8 cellular contexts compared by ENCODE assay signal in the genomic region with DNA sequence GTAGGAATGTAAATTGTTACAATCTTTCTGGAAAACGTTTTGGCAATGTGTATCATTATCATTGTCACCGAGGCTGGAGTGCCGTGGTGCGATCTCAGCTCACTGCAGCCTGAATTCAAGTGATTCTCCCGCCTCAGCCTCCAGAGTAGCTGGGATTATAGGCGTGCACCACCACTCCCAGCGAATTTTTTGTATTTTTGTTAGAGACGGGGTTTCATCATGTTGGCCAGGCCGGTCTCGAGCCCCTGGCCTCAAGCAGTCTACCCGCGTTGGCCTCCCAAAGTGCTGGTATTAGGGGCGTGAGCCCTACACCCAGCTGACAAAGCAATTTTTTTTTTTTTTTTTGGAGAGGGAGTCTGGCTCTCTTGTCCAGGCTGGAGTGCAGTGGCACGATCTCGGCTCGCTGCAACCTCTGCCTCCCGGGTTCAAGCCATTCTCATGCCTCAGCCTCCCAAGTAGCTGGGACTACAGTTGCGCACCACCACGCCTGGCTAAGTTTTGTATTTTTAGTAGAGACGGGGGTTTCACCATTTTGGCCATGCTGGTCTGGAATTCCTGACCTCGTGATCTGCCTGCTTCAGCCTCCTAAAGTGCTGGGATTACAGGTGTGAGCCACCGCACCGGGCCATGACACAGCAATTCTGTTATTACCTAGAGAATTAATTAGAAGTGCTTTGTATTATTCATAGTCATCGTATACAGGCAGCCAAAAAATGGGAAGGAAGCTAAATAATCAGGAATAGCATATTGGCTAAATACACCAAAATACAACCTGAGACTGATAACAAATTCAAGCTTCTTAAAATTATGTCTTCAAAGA. TPM values are rescaled to one million over a fixed set of nuclear protein-coding genes. Genes with fewer than 3 reads are reported as not detected.
DNase-seq lines count a peak whose midpoint lies in the region; ATAC-seq and TF ChIP-seq lines count a peak whose summit lies in the region.

No MANE protein-coding gene starts in this region.

- H3K9ac ChIP-seq in BLaER1 treated with 17β-estradiol and CSF1 and Interleukin-3, amounts not matched to agents 10 nM and 100 nM, result peak overlapping the region; percentile 77 to 87 (median 84)

- H3K4me1 ChIP-seq in BLaER1 treated with 17β-estradiol and CSF1 and Interleukin-3, amounts not matched to agents 10 nM and 100 nM, result peaks cover 20 to 38% (median 31%) of the 10 kb centered on the region in 10 experiments
- peaks cover 11% of the 10 kb centered on the region for H3K4me1 ChIP-seq in mucosa of descending colon (ENCODE audit: low read depth)

- H3K36me3 Mint-ChIP-seq in natural killer cell, result no peaks in the 10 kb centered on the region

- no peaks in the 10 kb centered on the region for H3K9me3 Mint-ChIP-seq in natural killer cell

- ATAC-seq in natural killer cell, result no peak
- ATAC-seq in mucosa of descending colon, result no peak
- no peak for ATAC-seq in GM21717 (IDR thresholded peaks at IDR 0.05; ENCODE audit: unreplicated experiment)

- peak overlapping the region; percentile 98 for H3K27ac Mint-ChIP-seq in natural killer cell

- peaks cover 9 to 29% (median 19%) of the 10 kb centered on the region in 11 experiments for H3K36me3 ChIP-seq in BLaER1 treated with 17β-estradiol and CSF1 and Interleukin-3, amounts not matched to agents 10 nM and 100 nM
- peaks cover 15% of the 10 kb centered on the region for H3K36me3 ChIP-seq in KOPT-K1 (ENCODE audit: insufficient read depth, low read length)
- no peaks in the 10 kb centered on the region for H3K36me3 ChIP-seq in mucosa of descending colon (ENCODE audit: low read depth)

- H3K27ac ChIP-seq in BLaER1 treated with 17β-estradiol and CSF1 and Interleukin-3, amounts not matched to agents 10 nM and 100 nM, result peak overlapping the region; percentile 45 to 88 (median 80); a peak in 20 of 22 replicates
- peak overlapping the region; percentile 70 for H3K27ac ChIP-seq in KOPT-K1 (ENCODE audit: low read depth, low read length, poor library complexity, severe bottlenecking)

- peak overlapping the region; percentile 70 to 88 (median 76) for H3K4me3 ChIP-seq in BLaER1 treated with 17β-estradiol and CSF1 and Interleukin-3, amounts not matched to agents 10 nM and 100 nM
- H3K4me3 ChIP-seq in choroid plexus epithelial cell (ENCODE audit: low read depth, low read length) (peak overlapping the region; percentile 65), mucosa of descending colon (no peak overlapping the region)

- H3K9me3 ChIP-seq in BLaER1 treated with 17β-estradiol and CSF1 and Interleukin-3, amounts not matched to agents 10 nM and 100 nM (replicated peaks in 1 of 11), result no peaks in the 10 kb centered on the region
- H3K9me3 ChIP-seq in KOPT-K1 (ENCODE audit: insufficient read depth, low read length, poor library complexity, severe bottlenecking), result no peaks in the 10 kb centered on the region
- no peaks in the 10 kb centered on the region for H3K9me3 ChIP-seq in mucosa of descending colon

- intact Hi-C loops in natural killer cell (cut with micrococcal nuclease), result loop anchor here (5.0 kb wide), 1 partner anchor 1700 kb away; no protein-coding TSS in a partner anchor
- intact Hi-C loops in mucosa of descending colon (cut with DNase I, micrococcal nuclease), result no loop called here

- peaks cover 0 to 23% (median 0%) of the 10 kb centered on the region in 11 experiments; a peak in 8 of 22 replicates for H4K20me1 ChIP-seq in BLaER1 treated with 17β-estradiol and CSF1 and Interleukin-3, amounts not matched to agents 10 nM and 100 nM

- H3K4me3 Mint-ChIP-seq in natural killer cell, result peak overlapping the region; percentile 99

- TF ChIP-seq CTCF in choroid plexus epithelial cell (conservative IDR thresholded peaks at IDR 0.05; ENCODE audit: low read depth, low read length), result no peak
- TF ChIP-seq CTCF in natural killer cell (IDR thresholded peaks at IDR 0.05), result no peak
- TF ChIP-seq CTCF in mucosa of descending colon (IDR thresholded peaks at IDR 0.05), result no peak

- H3K27me3 Mint-ChIP-seq in natural killer cell (ENCODE audit: low read depth in 2 of 2), result no peaks in the 10 kb centered on the region

- H3K4me2 ChIP-seq in BLaER1 treated with 17β-estradiol and CSF1 and Interleukin-3, amounts not matched to agents 10 nM and 100 nM, result peak overlapping the region; percentile 77 to 98 (median 88)

- peaks cover 32 to 36% of the 10 kb centered on the region in 2 donors for H3K4me1 Mint-ChIP-seq in natural killer cell

- H3K27me3 ChIP-seq in BLaER1 treated with 17β-estradiol and CSF1 and Interleukin-3, amounts not matched to agents 10 nM and 100 nM, result no peaks in the 10 kb centered on the region; a peak in 1 of 22 replicates

- no peak for DNase-seq in choroid plexus epithelial cell (ENCODE audit: low read depth)
- no peak for DNase-seq in natural killer cell
- no peak for DNase-seq in mucosa of descending colon
- DNase-seq in NAMALWA (ENCODE audit: low spot score), result no peak
- DNase-seq in NCI-H526 (lab: John Stamatoyannopoulos, UW), result no peak

RNA-seq across cellular contexts. Expression of a gene that starts 1.2 kb away (rescaled TPM):
- total RNA-seq in natural killer cell, result 10 to 100 TPM; 20.4 to 27.5 (median 20.8) TPM
- total RNA-seq in mucosa of descending colon, result 10 to 100 TPM; 20.4 to 26.5 (median 21.4) TPM

RNA-seq across cellular contexts. Expression of a gene that starts 59.1 kb away (rescaled TPM):
- total RNA-seq in natural killer cell (10 to 100 TPM; 30.8 to 42.8 (median 30.9) TPM), mucosa of descending colon (10 to 100 TPM; 20.6 to 29.7 (median 25.0) TPM)
